Comparison of ENCODE assay signal across 15 cellular contexts in the genomic region with DNA sequence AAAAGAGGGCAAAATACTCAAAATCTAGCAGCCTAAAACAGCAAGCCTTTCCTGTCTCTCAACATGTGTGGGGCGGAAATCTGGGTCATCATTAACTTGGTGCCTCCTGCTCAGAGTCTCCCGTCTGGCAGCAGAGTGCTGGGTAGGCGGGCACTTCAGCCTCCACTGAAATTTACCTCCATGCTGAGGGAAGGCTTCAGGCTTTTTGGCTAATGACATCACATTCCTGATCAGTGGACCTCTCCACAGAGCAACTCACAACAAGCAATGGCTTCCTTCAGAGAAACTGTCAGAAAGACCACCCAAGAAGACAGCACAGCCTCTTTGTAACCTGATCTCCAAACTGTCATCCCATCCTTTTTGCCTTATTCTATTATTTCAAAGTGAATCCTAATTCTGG.
"Had no signal": no experiment of that assay in that cellular context is flagged by ENCODE, and none has a peak within 500 bp of the region (broad histone marks: within the 10 kb centered on the region; RNA-seq: fewer than 3 reads in every experiment).

No MANE protein-coding gene starts in this region.

- H3K9me3 ChIP-seq: left ventricle myocardium inferior, ovary, upper lobe of right lung had no signal

- H3K4me1 ChIP-seq: left ventricle myocardium inferior, upper lobe of right lung had no signal

- H3K27ac ChIP-seq: brain microvascular endothelial cell, left ventricle myocardium inferior, ovary, upper lobe of right lung had no signal

- H3K27me3 ChIP-seq: brain microvascular endothelial cell, ovary, upper lobe of right lung had no signal

- ATAC-seq: esophagus mucosa; natural killer cell treated with Interleukin-12 subunit alpha and Interleukin-12 subunit beta and Interleukin-15 and Interleukin-18, amount 100 ng/mL, for 72 hours; T-helper 17 cell; upper lobe of right lung had no signal

- DNase-seq: activated CD4-positive, alpha-beta T cell treated with anti-CD3 and anti-CD28 coated beads, Interleukin-2, amount 50 U/mL, for 1 hour; activated CD4-positive, CD25-positive, alpha-beta regulatory T cell; activated effector memory CD4-positive, alpha-beta T cell treated with Interleukin-2 at 50 U/mL for 16 hours; activated T-cell treated with anti-CD3 and anti-CD28 coated beads, Interleukin-2, amount 50 U/mL, for 1 hour; brain microvascular endothelial cell; cerebellar nuclear complex; dermis blood vessel endothelial cell; left ventricle myocardium inferior; ovary; stimulated activated CD4-positive, alpha-beta T cell treated with anti-CD3 and anti-CD28 coated beads, Interleukin-4, amount 100 ng/mL, for 24 hours; T-helper 17 cell; upper lobe of right lung had no signal

- FAIRE-seq: keratinocyte had no signal

- H3K36me3 ChIP-seq: brain microvascular endothelial cell, left ventricle myocardium inferior, ovary, upper lobe of right lung had no signal

- H3K4me3 ChIP-seq: left ventricle myocardium inferior, ovary, upper lobe of right lung had no signal
